In the genomic region with DNA sequence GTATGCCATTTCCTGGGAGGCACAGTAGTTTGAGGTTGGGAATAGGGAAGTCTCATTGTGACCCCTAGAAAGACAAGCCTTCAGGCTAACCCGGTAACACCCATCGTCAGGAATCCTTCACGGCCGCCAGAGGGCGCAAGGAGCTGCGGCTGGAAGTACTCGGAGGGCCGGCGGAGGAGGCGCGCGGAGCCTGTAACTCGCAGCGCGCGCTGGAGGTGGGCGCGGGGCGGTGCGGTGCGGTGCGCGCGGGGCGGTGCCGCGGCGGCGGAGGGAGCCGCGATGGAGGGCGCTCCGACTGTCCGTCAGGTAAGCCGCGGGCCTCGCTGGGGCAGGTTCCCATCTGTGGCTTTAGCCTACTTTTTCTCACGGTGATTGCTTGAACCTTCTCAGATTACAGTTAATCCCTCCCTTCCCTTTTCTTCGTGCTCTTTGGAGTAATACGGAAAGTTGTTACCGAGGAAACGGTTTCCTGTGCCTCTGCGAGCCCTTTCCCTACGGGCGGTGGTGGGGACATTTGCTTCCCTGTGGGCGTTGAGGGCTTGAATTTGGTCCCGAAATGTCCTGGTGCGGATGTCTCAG, we compare ENCODE assay signal across 8 cellular contexts. TPM values are rescaled to one million over a fixed set of nuclear protein-coding genes. Genes with fewer than 3 reads are reported as not detected.
A peak's percentile ranks its signal among the peaks of the same experiment; 100 is the strongest.
DNase-seq lines count a peak whose midpoint lies in the region; ATAC-seq, FAIRE-seq and TF ChIP-seq lines count a peak whose summit lies in the region.

A gene (plus strand): TSS at position 158 of the 579 bp plus-strand sequence. CDS start 122 bp downstream, at position 280.

- no peaks in the 10 kb centered on the region for H3K36me3 ChIP-seq in HUES6 (ENCODE audit: control insufficient read depth, insufficient read depth, low read length)
- no peaks in the 10 kb centered on the region for H3K36me3 ChIP-seq in endothelial cell of umbilical vein (ENCODE audit: control insufficient read depth in 2 of 2, extremely low read depth in 1 of 2, insufficient read depth in 2 of 2, low read length in 2 of 2)

- H3K4me2 ChIP-seq in endothelial cell of umbilical vein (ENCODE audit: insufficient read depth, low read length): peak within 1 kb of the TSS; percentile 71

- DNase-seq in Calu3 (peak; percentile 87), NOMO-1 treated with dmso at 0.1 percent for 144 hours (lab: John Stamatoyannopoulos, UW; ENCODE audit: unreplicated experiment) (peak; percentile 93), endothelial cell of umbilical vein (ENCODE audit: low read depth, low spot score) (peak; percentile 91), midbrain (lab: John Stamatoyannopoulos, UW) (peak; percentile 87)
- DNase-seq in activated CD8-positive, alpha-beta memory T cell treated with anti-CD3 and anti-CD28 coated beads, Interleukin-2, amount 50 U/mL, for 24 hours (ENCODE audit: extremely low read depth): peak; percentile 58
- DNase-seq in stimulated activated CD8-positive, alpha-beta memory T cell treated with anti-CD3 and anti-CD28 coated beads, Interleukin-15, amount 100 ng/mL, for 48 hours (ENCODE audit: low read depth in 2 of 2): peak; percentile 70 to 78

- intact Hi-C loops in Calu3 (cut with micrococcal nuclease; ENCODE audit: unreplicated experiment) (loop anchor here (2.0 kb wide), 1 partner anchor 102 kb away; no protein-coding TSS in a partner anchor), endothelial cell of umbilical vein (cut with micrococcal nuclease) (loop anchor here (1.0 to 5.0 kb wide), 7 partner anchors 54 to 340 kb away; a partner anchor contains a TSS)

- H4K20me1 ChIP-seq in endothelial cell of umbilical vein (replicated peaks; ENCODE audit: control insufficient read depth, extremely low read depth, insufficient read depth, low read length): peaks cover under 1% of the 10 kb centered on the region

- H3K27me3 ChIP-seq in HUES6 (ENCODE audit: control insufficient read depth, insufficient read depth, low read length): no peaks in the 10 kb centered on the region; the same call in 1 of the 2 replicates
- no peaks in the 10 kb centered on the region for H3K27me3 ChIP-seq in endothelial cell of umbilical vein (ENCODE audit: control insufficient read depth in 2 of 2, insufficient read depth in 2 of 2, low read length in 2 of 2)

- dilution Hi-C loops in endothelial cell of umbilical vein (cut with MboI; ENCODE audit: extremely low pct_ligation_motif_present, low sequenced_read_pairs): no loop called here

- H3K27ac ChIP-seq in HUES6 (ENCODE audit: low read depth, low read length) (no peak within 1 kb of the TSS), endothelial cell of umbilical vein (ENCODE audit: insufficient read depth, low read depth, low read length) (peak within 1 kb of the TSS; percentile 83)

- peak; percentile 91 for ATAC-seq in GM21515 (IDR thresholded peaks at IDR 0.05; ENCODE audit: unreplicated experiment)

- H3K79me2 ChIP-seq in endothelial cell of umbilical vein (ENCODE audit: control insufficient read depth, insufficient read depth, low read length): no peaks in the 10 kb centered on the region

- peak within 1 kb of the TSS; percentile 72 for H3K4me3 Mint-ChIP-seq in Calu3 (ENCODE audit: low read depth, unreplicated experiment)

- no peaks in the 10 kb centered on the region for H3K4me1 ChIP-seq in HUES6 (ENCODE audit: control insufficient read depth, insufficient read depth, low read length)
- H3K4me1 ChIP-seq in endothelial cell of umbilical vein (ENCODE audit: control insufficient read depth, extremely low read depth, insufficient read depth, low read length): no peaks in the 10 kb centered on the region

- BruUV-seq in Calu3 (replicated peaks; lab: Mats Ljungman, UMichigan) (no TSS peak), endothelial cell of umbilical vein (replicated peaks; lab: Mats Ljungman, UMichigan) (TSS peak; percentile 50)

- H3K27ac Mint-ChIP-seq in Calu3 (ENCODE audit: unreplicated experiment): no peak within 1 kb of the TSS

- H2AFZ ChIP-seq in endothelial cell of umbilical vein (ENCODE audit: low read depth, low read length): peak within 1 kb of the TSS; percentile 88

- no peaks in the 10 kb centered on the region for H3K9me3 ChIP-seq in HUES6 (ENCODE audit: control insufficient read depth, insufficient read depth, low read depth, low read length)
- H3K9me3 ChIP-seq in endothelial cell of umbilical vein (replicated peaks; ENCODE audit: control insufficient read depth, insufficient read depth, low read length): no peaks in the 10 kb centered on the region

- peak; percentile 61 for TF ChIP-seq POLR2A in endothelial cell of umbilical vein (IDR thresholded peaks at IDR 0.05; ENCODE audit: low read depth, low read length)

- POLR2A ChIA-PET in endothelial cell of umbilical vein (lab: Charles Lee): interaction anchor here (0.7 kb wide), 1 partner anchor 1722 kb away, joined by 3 read pairs; no protein-coding TSS in a partner anchor

- peaks cover 10% of the 10 kb centered on the region for H3K4me1 Mint-ChIP-seq in Calu3 (ENCODE audit: low read depth, unreplicated experiment)

- FAIRE-seq in endothelial cell of umbilical vein (lab: Jason Lieb, UNC): peak; percentile 85

- H3K9me1 ChIP-seq in endothelial cell of umbilical vein (replicated peaks; ENCODE audit: control insufficient read depth, extremely low read depth, insufficient read depth, low read length): no peaks in the 10 kb centered on the region

- TF ChIP-seq CTCF in Calu3 (IDR thresholded peaks at IDR 0.05; ENCODE audit: unreplicated experiment) (peak; percentile 83), endothelial cell of umbilical vein (IDR thresholded peaks at IDR 0.05; ENCODE audit: extremely low read depth in 1 of 2, insufficient read depth in 1 of 2, low read depth in 1 of 2, low read length in 2 of 2) (peak; percentile 85 to 93)

- H3K9me3 Mint-ChIP-seq in Calu3 (ENCODE audit: low read depth, unreplicated experiment): no peaks in the 10 kb centered on the region

- H3K4me3 ChIP-seq in HUES6 (ENCODE audit: low read depth, low read length) (peak within 1 kb of the TSS; percentile 75), endothelial cell of umbilical vein (replicated peaks in 1 of 3; ENCODE audit: insufficient read depth in 1 of 3, low read depth in 1 of 3, low read length in 3 of 3) (peak within 1 kb of the TSS; percentile 67 to 80 (median 69))

- no peaks in the 10 kb centered on the region for H3K27me3 Mint-ChIP-seq in Calu3 (ENCODE audit: unreplicated experiment)

- peak within 1 kb of the TSS; percentile 1 for H3K9ac ChIP-seq in HUES6 (ENCODE audit: low read length)
- peak within 1 kb of the TSS; percentile 95 for H3K9ac ChIP-seq in endothelial cell of umbilical vein (replicated peaks; ENCODE audit: extremely low read depth, insufficient read depth, low read length)

- CTCF ChIA-PET in Calu3 (lab: Charles Lee): interaction anchor here (0.6 to 1.2 kb wide), 5 partner anchors 56 to 1330 kb away, joined by 3 to 6 read pairs (median 4); no protein-coding TSS in a partner anchor
- CTCF ChIA-PET in endothelial cell of umbilical vein (lab: Charles Lee): interaction anchor here (0.6 to 4.2 kb wide), 17 partner anchors 9 to 461 kb away, joined by 3 to 31 read pairs (median 5); a partner anchor contains a TSS

- H3K36me3 Mint-ChIP-seq in Calu3 (ENCODE audit: insufficient read depth, unreplicated experiment): peaks cover 12% of the 10 kb centered on the region

TF ChIP-seq in endothelial cell of umbilical vein, 7 proteins besides CTCF, POLR2A, EP300 and RAD21:
- TF ChIP-seq EZH2 (IDR thresholded peaks at IDR 0.05; ENCODE audit: borderline replicate concordance, low read depth, low read length, severe bottlenecking): no peak
- TF ChIP-seq FOS (IDR thresholded peaks at IDR 0.05; ENCODE audit: borderline replicate concordance, insufficient read depth, low read length): no peak
- TF ChIP-seq POLR2AphosphoS5 (IDR thresholded peaks at IDR 0.05; ENCODE audit: insufficient read depth, low read depth, low read length): peak; percentile 75

RNA-seq across cellular contexts. Expression of the gene that starts here (rescaled TPM):
- total RNA-seq in Calu3 (2022) (5.0 and 6.3 TPM in 2 replicates), endothelial cell of umbilical vein (17.0 and 24.0 TPM in 2 replicates)
- 3.1 and 7.0 TPM in 2 replicates for polyA plus RNA-seq in endothelial cell of umbilical vein
- polyA plus RNA-seq in endothelial cell of umbilical vein (2011; cell fraction: cytosol; rRNA removed): 3.4 and 4.1 TPM in 2 replicates
- polyA plus RNA-seq in endothelial cell of umbilical vein (2011; cell fraction: nucleus; rRNA removed): 23.4 and 28.3 TPM in 2 replicates
- polyA plus RNA-seq in endothelial cell of umbilical vein (2012): 8.8 and 15.1 TPM in 2 replicates
- 5.7 and 5.8 TPM in 2 replicates for polyA minus RNA-seq in endothelial cell of umbilical vein
- polyA minus RNA-seq in endothelial cell of umbilical vein (2011; cell fraction: cytosol; rRNA and poly(A)+ RNA removed): 2.7 TPM
- 17.5 and 20.4 TPM in 2 replicates for polyA minus RNA-seq in endothelial cell of umbilical vein (2011; cell fraction: nucleus; rRNA and poly(A)+ RNA removed)
